In the genomic region with DNA sequence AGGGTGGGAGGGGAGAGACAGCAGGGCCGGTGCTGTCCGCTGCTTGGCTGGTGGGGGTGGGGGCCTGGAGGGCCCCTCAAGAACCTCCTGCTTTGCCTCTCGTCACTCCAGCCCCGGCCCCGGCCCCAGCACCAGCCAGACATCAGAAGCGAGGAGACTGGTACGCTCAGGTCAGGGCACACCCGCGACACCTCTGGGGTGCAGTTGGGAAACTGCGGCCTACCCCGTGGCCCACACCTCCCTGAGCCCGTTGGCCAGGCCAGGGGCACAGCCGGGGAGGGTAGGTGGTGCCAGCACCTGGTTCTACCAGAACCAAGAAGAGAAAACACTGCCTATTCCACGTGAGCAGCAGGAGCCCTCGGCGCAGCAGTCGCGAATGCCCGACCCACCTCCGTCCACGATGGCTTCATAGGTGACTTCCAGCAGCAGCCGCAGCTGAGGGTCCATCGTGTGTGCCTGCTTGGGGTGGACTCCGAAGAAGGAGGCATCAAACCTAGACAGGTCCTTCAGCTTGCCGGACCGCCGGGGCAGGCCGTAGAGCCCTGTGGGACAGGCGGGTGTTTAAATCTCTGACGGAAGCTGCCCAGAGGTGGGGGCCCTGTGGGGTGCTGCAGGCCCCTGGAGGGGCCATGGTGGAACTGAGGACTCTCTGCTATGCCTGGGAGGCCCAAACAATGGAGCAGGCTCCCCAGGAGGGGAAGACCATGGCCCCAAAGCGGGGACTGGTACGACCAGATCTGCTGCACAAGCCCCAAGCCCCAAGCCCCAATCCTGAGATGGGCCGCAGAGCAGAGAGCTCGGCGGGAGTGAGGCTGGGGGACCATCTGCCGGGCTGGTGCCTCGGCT, we compare ENCODE assay signal across 10 cellular contexts. TPM values are rescaled to one million over a fixed set of nuclear protein-coding genes. Genes with fewer than 3 reads are reported as not detected.
DNase-seq lines count a peak whose midpoint lies in the region; TF ChIP-seq lines count a peak whose summit lies in the region.
"Had no signal": no experiment of that assay in that cellular context is flagged by ENCODE, and none has a peak within 500 bp of the region (broad histone marks: within the 10 kb centered on the region; RNA-seq: fewer than 3 reads in every experiment).

No MANE protein-coding gene starts in this region.

- no peak overlapping the region for H4K91ac ChIP-seq in neuronal stem cell (ENCODE audit: low read depth, low read length, poor library complexity)

- H3K36me3 Mint-ChIP-seq in Calu3 (ENCODE audit: insufficient read depth, unreplicated experiment) (peaks cover 77% of the 10 kb centered on the region), HFFc6 (ENCODE audit: low read depth) (no peaks in the 10 kb centered on the region)

- no peak overlapping the region for H4K8ac ChIP-seq in neuronal stem cell (ENCODE audit: low read depth, low read length)

- peak overlapping the region; percentile 75 for H3K14ac ChIP-seq in neuronal stem cell (ENCODE audit: low read length)

- H3K4me3 Mint-ChIP-seq in Calu3 (ENCODE audit: low read depth, unreplicated experiment) (peak overlapping the region; percentile 87), HFFc6 (no peak overlapping the region)

- TF ChIP-seq CTCF in Calu3 (IDR thresholded peaks at IDR 0.05; ENCODE audit: unreplicated experiment): no peak
- TF ChIP-seq CTCF in breast epithelium (IDR thresholded peaks at IDR 0.05): no peak
- no peak for TF ChIP-seq CTCF in HFFc6 (IDR thresholded peaks at IDR 0.05)

- H3K9me3 Mint-ChIP-seq in Calu3 (ENCODE audit: low read depth, unreplicated experiment): no peaks in the 10 kb centered on the region
- H3K9me3 Mint-ChIP-seq in HFFc6: no peaks in the 10 kb centered on the region

- DNase-seq in Calu3: no peak
- no peak for DNase-seq in MG63
- DNase-seq in breast epithelium (ENCODE audit: low spot score in 2 of 2): no peak
- no peak for DNase-seq in neuronal stem cell (ENCODE audit: low spot score)
- DNase-seq in AG08396 (ENCODE audit: low spot score): no peak
- no peak for DNase-seq in ureter (ENCODE audit: low spot score)
- no peak for DNase-seq in NOMO-1 treated with DMSO at 0.1 percent for 48 hours (lab: John Stamatoyannopoulos, UW; ENCODE audit: unreplicated experiment)
- no peak for DNase-seq in HFFc6
- DNase-seq: cortex of kidney; stimulated activated naive CD4-positive, alpha-beta T cell treated with Interleukin-2 at 50 U/mL for 16 hours had no signal

- peaks cover 16 to 22% of the 10 kb centered on the region in 2 donors for H3K4me1 ChIP-seq in breast epithelium
- H3K4me1 ChIP-seq in neuronal stem cell (ENCODE audit: control insufficient read depth in 2 of 2, insufficient read depth in 1 of 2, low read depth in 1 of 2, low read length in 2 of 2): peaks cover 25 to 31% of the 10 kb centered on the region in 2 donors

- no TSS peak for BruUV-seq in Calu3 (replicated peaks; lab: Mats Ljungman, UMichigan)

- intact Hi-C loops in Calu3 (cut with micrococcal nuclease; ENCODE audit: unreplicated experiment): no loop called here
- intact Hi-C loops in breast epithelium (cut with DNase I; ENCODE audit: low total_unique reads): no loop called here

- H2AK5ac ChIP-seq in neuronal stem cell (ENCODE audit: low read depth, low read length): no peak overlapping the region

- H3K23ac ChIP-seq in neuronal stem cell (ENCODE audit: low read depth, low read length, poor library complexity): peak overlapping the region; percentile 99

- H3K18ac ChIP-seq in neuronal stem cell (ENCODE audit: low read length): peak overlapping the region; percentile 95

- H3K9me3 ChIP-seq in MG63 (no peaks in the 10 kb centered on the region), breast epithelium (no peaks in the 10 kb centered on the region), neuronal stem cell (replicated peaks in 1 of 2; ENCODE audit: control insufficient read depth in 2 of 2, insufficient read depth in 1 of 2, low read depth in 1 of 2, low read length in 2 of 2) (no peaks in the 10 kb centered on the region)

- H3K27ac Mint-ChIP-seq in Calu3 (ENCODE audit: unreplicated experiment) (peak overlapping the region; percentile 70), HFFc6 (no peak overlapping the region)

- peaks cover 9% of the 10 kb centered on the region for H3K4me1 Mint-ChIP-seq in Calu3 (ENCODE audit: low read depth, unreplicated experiment)
- no peaks in the 10 kb centered on the region for H3K4me1 Mint-ChIP-seq in HFFc6 (ENCODE audit: low read depth)

- no peak overlapping the region for H3K4ac ChIP-seq in neuronal stem cell (ENCODE audit: low read length)

- WGBS in neuronal stem cell (ENCODE audit: extremely low coverage in 2 of 2, insufficient read length in 2 of 2, insufficient replicate concordance in 1 of 2), 2 donors: no CpG with 5 or more reads among the region's 37 CpGs

- no peak overlapping the region for H2BK15ac ChIP-seq in neuronal stem cell (ENCODE audit: low read length)

- peaks cover 69% of the 10 kb centered on the region for H3K36me3 ChIP-seq in MG63
- peaks cover 6% of the 10 kb centered on the region for H3K36me3 ChIP-seq in breast epithelium
- peaks cover 53 to 69% of the 10 kb centered on the region in 2 donors for H3K36me3 ChIP-seq in neuronal stem cell (replicated peaks in 1 of 2; ENCODE audit: control insufficient read depth in 2 of 2, insufficient read depth in 2 of 2, low read length in 2 of 2)

- H3K27ac ChIP-seq in breast epithelium (no peak overlapping the region), neuronal stem cell (replicated peaks; ENCODE audit: low read length) (no peak overlapping the region)

- H2BK12ac ChIP-seq in neuronal stem cell (ENCODE audit: low read length): no peak overlapping the region

- no peaks in the 10 kb centered on the region for H3K27me3 ChIP-seq in MG63
- H3K27me3 ChIP-seq in breast epithelium: no peaks in the 10 kb centered on the region
- H3K27me3 ChIP-seq in neuronal stem cell (ENCODE audit: control insufficient read depth in 3 of 3, insufficient read depth in 3 of 3, low read depth in 1 of 3, low read length in 3 of 3): no peaks in the 10 kb centered on the region

- H3K4me3 ChIP-seq in MG63 (peak overlapping the region; percentile 84; the same call in 1 of the 2 replicates), breast epithelium (peak overlapping the region in 2 of 3 donors; percentile 68 to 88), neuronal stem cell (ENCODE audit: low read length in 2 of 2) (peak overlapping the region; percentile 52 to 94)

- H3K4me2 ChIP-seq in neuronal stem cell (ENCODE audit: insufficient read depth, low read length, poor library complexity, severe bottlenecking): peak overlapping the region; percentile 87

- peak overlapping the region; percentile 98 for H3K9ac ChIP-seq in neuronal stem cell (ENCODE audit: low read depth, low read length, poor library complexity)

- H2BK120ac ChIP-seq in neuronal stem cell (ENCODE audit: low read depth, low read length): no peak overlapping the region

- H3K27me3 Mint-ChIP-seq in Calu3 (ENCODE audit: unreplicated experiment) (no peaks in the 10 kb centered on the region), HFFc6 (ENCODE audit: insufficient read depth) (no peaks in the 10 kb centered on the region)

- CTCF ChIA-PET in Calu3 (lab: Charles Lee): no interaction called here

- TF ChIP-seq POLR2A in breast epithelium (IDR thresholded peaks at IDR 0.05): no peak

- H2BK5ac ChIP-seq in neuronal stem cell (ENCODE audit: low read length): peak overlapping the region; percentile 60

- H2AFZ ChIP-seq in neuronal stem cell (ENCODE audit: low read length): no peak overlapping the region

- peaks cover 48% of the 10 kb centered on the region for H3K79me1 ChIP-seq in neuronal stem cell (ENCODE audit: low read depth, low read length)

RNA-seq across cellular contexts. Expression of a gene that starts 2.9 kb away (rescaled TPM):
- total RNA-seq in Calu3 (2022) (346 and 372 TPM in 2 replicates), breast epithelium (100 to 1,000 TPM in 1 of 3 donors, 10 to 100 TPM in 2; 95.4 to 590 (median 98.6) TPM), ureter (165 TPM)
- total RNA-seq in MG63 (2014; rRNA removed; shearing (Covaris generic); ENCODE audit: low replicate concordance): 112 and 125 TPM in 2 replicates
- 128 TPM for polyA plus RNA-seq in neuronal stem cell (2013, experiment 1 of 2)
- polyA plus RNA-seq in neuronal stem cell (2013, experiment 2 of 2): 131 TPM
- 100 to 1,000 TPM; 108 to 138 (median 112) TPM for total RNA-seq in HFFc6 (2021; fragmentation: NEBNext Ultra II Directional; extraction: Animal tissue kit (Norgen Biotek cat#: 25700))

RNA-seq across cellular contexts. Expression of a gene that starts 29.6 kb away (rescaled TPM):
- 132 and 146 TPM in 2 replicates for total RNA-seq in Calu3 (2022)
- 104 and 123 TPM in 2 replicates for total RNA-seq in MG63 (2014; rRNA removed; shearing (Covaris generic); ENCODE audit: low replicate concordance)
- total RNA-seq in breast epithelium: 10 to 100 TPM; 55.0 to 96.4 (median 82.0) TPM
- 33.5 TPM for polyA plus RNA-seq in neuronal stem cell (2013, experiment 1 of 2)
- polyA plus RNA-seq in neuronal stem cell (2013, experiment 2 of 2): 31.8 TPM
- 158 TPM for total RNA-seq in ureter
- total RNA-seq in HFFc6 (2021; fragmentation: NEBNext Ultra II Directional; extraction: Animal tissue kit (Norgen Biotek cat#: 25700)): 10 to 100 TPM; 65.8 to 86.8 (median 71.2) TPM

RNA-seq across cellular contexts. Expression of a gene that starts 43.5 kb away (rescaled TPM):
- 114 and 115 TPM in 2 replicates for total RNA-seq in Calu3 (2022)
- 103 and 181 TPM in 2 replicates for total RNA-seq in MG63 (2014; rRNA removed; shearing (Covaris generic); ENCODE audit: low replicate concordance)
- total RNA-seq in breast epithelium: 10 to 100 TPM; 68.8 to 95.4 (median 94.4) TPM
- 67.9 TPM for polyA plus RNA-seq in neuronal stem cell (2013, experiment 1 of 2)
- 66.6 TPM for polyA plus RNA-seq in neuronal stem cell (2013, experiment 2 of 2)
- 91.2 TPM for total RNA-seq in ureter
- total RNA-seq in HFFc6 (2021; fragmentation: NEBNext Ultra II Directional; extraction: Animal tissue kit (Norgen Biotek cat#: 25700)): 100 to 1,000 TPM; 127 to 144 (median 141) TPM

RNA-seq across cellular contexts. Expression of a gene that starts 43.5 kb away (rescaled TPM):
- total RNA-seq in Calu3 (2022) (26.4 and 33.5 TPM in 2 replicates), breast epithelium (10 to 100 TPM; 30.5 to 49.4 (median 31.8) TPM), ureter (30.0 TPM)
- 41.2 and 41.6 TPM in 2 replicates for total RNA-seq in MG63 (2014; rRNA removed; shearing (Covaris generic); ENCODE audit: low replicate concordance)
- polyA plus RNA-seq in neuronal stem cell (2013, experiment 1 of 2): 25.7 TPM
- polyA plus RNA-seq in neuronal stem cell (2013, experiment 2 of 2): 26.2 TPM
- 10 to 100 TPM; 37.6 to 48.5 (median 40.1) TPM for total RNA-seq in HFFc6 (2021; fragmentation: NEBNext Ultra II Directional; extraction: Animal tissue kit (Norgen Biotek cat#: 25700))

RNA-seq across cellular contexts. Expression of a gene that starts 57.7 kb away (rescaled TPM):
- 87.8 and 95.3 TPM in 2 replicates for total RNA-seq in Calu3 (2022)
- 44.0 and 73.1 TPM in 2 replicates for total RNA-seq in MG63 (2014; rRNA removed; shearing (Covaris generic); ENCODE audit: low replicate concordance)
- total RNA-seq in breast epithelium: 100 to 1,000 TPM; 202 to 484 (median 228) TPM
- polyA plus RNA-seq in neuronal stem cell (2013, experiment 1 of 2): 72.9 TPM
- 72.2 TPM for polyA plus RNA-seq in neuronal stem cell (2013, experiment 2 of 2)
- 176 TPM for total RNA-seq in ureter
- 100 to 1,000 TPM in 1 of 6 experiments, 10 to 100 TPM in 5; 73.4 to 100 (median 84.8) TPM for total RNA-seq in HFFc6 (2021; fragmentation: NEBNext Ultra II Directional; extraction: Animal tissue kit (Norgen Biotek cat#: 25700))
